1 cellular context compared by ENCODE assay signal in genomic region chr20:63896136-63896890, GRCh38.
TF ChIP-seq lines count a peak whose summit lies in the region.

No MANE protein-coding gene starts in this region.

TF ChIP-seq in HepG2, 621 proteins besides CTCF, POLR2A, EP300 and RAD21 (continued from another document and continues in another):
- TF ChIP-seq ZNF766 (CRISPR knock-in tag; IDR thresholded peaks at IDR 0.05; ENCODE audit: borderline replicate concordance) (peak; percentile 24; the same call in 1 of the 2 replicates), ZBTB4 (CRISPR knock-in tag; IDR thresholded peaks at IDR 0.05; ENCODE audit: borderline replicate concordance) (no peak), ZBTB43 (CRISPR knock-in tag; conservative IDR thresholded peaks at IDR 0.05) (no peak; the same call in 1 of the 2 replicates), NFE2L2 (IDR thresholded peaks at IDR 0.05; ENCODE audit: low read length) (0 out of 2 replicates have a peak, but pooled peaks have one; percentile 10), RBAK (CRISPR knock-in tag; IDR thresholded peaks at IDR 0.05) (no peak), NR1H2 (CRISPR knock-in tag; IDR thresholded peaks at IDR 0.05; ENCODE audit: borderline replicate concordance, low read depth) (0 out of 2 replicates have a peak, but pooled peaks have one; percentile 10), BCL6 (CRISPR knock-in tag; IDR thresholded peaks at IDR 0.05) (peak; percentile 76), ZNF253 (CRISPR knock-in tag; IDR thresholded peaks at IDR 0.05; ENCODE audit: borderline replicate concordance) (no peak), TFDP2 (CRISPR knock-in tag; IDR thresholded peaks at IDR 0.05) (peak; percentile 41; the same call in 1 of the 2 replicates), ZFY (CRISPR knock-in tag; IDR thresholded peaks at IDR 0.05) (peak; percentile 79), RFXANK (CRISPR knock-in tag; IDR thresholded peaks at IDR 0.05) (0 out of 2 replicates have a peak, but pooled peaks have one; percentile 44), ZFP37 (CRISPR knock-in tag; IDR thresholded peaks at IDR 0.05; ENCODE audit: borderline replicate concordance) (0 out of 2 replicates have a peak, but pooled peaks have one; percentile 60), ZNF556 (CRISPR knock-in tag; IDR thresholded peaks at IDR 0.05; ENCODE audit: borderline replicate concordance) (peak; percentile 70), CBX2 (IDR thresholded peaks at IDR 0.05; ENCODE audit: low read depth, low read length) (no peak), CBX2 (CRISPR knock-in tag; IDR thresholded peaks at IDR 0.05; ENCODE audit: low read depth) (no peak), FOXJ3 (CRISPR knock-in tag; IDR thresholded peaks at IDR 0.05; ENCODE audit: borderline replicate concordance) (peak; percentile 52; the same call in 1 of the 2 replicates), THYN1 (CRISPR knock-in tag; IDR thresholded peaks at IDR 0.05; ENCODE audit: borderline replicate concordance, low read depth) (0 out of 2 replicates have a peak, but pooled peaks have one; percentile 80), MXD1 (CRISPR knock-in tag; IDR thresholded peaks at IDR 0.05) (no peak; the same call in 1 of the 2 replicates), SIX4 (CRISPR knock-in tag; IDR thresholded peaks at IDR 0.05) (peak; percentile 9; the same call in 1 of the 2 replicates), CENPT (CRISPR knock-in tag; IDR thresholded peaks at IDR 0.05; ENCODE audit: low read depth) (no peak), ARID4A (CRISPR knock-in tag; IDR thresholded peaks at IDR 0.05; ENCODE audit: borderline replicate concordance) (peak; percentile 96), AGO2 (optimal IDR thresholded peaks at IDR 0.05; ENCODE audit: low read depth, low read length) (no peak), ZNF367 (CRISPR knock-in tag; IDR thresholded peaks at IDR 0.05; ENCODE audit: borderline replicate concordance) (no peak), PRDM15 (CRISPR knock-in tag; IDR thresholded peaks at IDR 0.05) (peak; percentile 41; the same call in 1 of the 2 replicates), GRHL1 (CRISPR knock-in tag; conservative IDR thresholded peaks at IDR 0.05) (no peak), KLF6 (CRISPR knock-in tag; IDR thresholded peaks at IDR 0.05) (no peak; the same call in 1 of the 2 replicates), TERF1 (CRISPR knock-in tag; IDR thresholded peaks at IDR 0.05) (no peak), ZSCAN25 (CRISPR knock-in tag; IDR thresholded peaks at IDR 0.05) (peak; percentile 30; the same call in 1 of the 2 replicates), ZNF276 (CRISPR knock-in tag; IDR thresholded peaks at IDR 0.05; ENCODE audit: low read depth) (peak; percentile 59; the same call in 1 of the 2 replicates), HDAC2 (CRISPR knock-in tag; IDR thresholded peaks at IDR 0.05) (peak; percentile 76), HNF1B (CRISPR knock-in tag; IDR thresholded peaks at IDR 0.05) (0 out of 2 replicates have a peak, but pooled peaks have one; percentile 40), REL (CRISPR knock-in tag; conservative IDR thresholded peaks at IDR 0.05) (no peak; the same call in 1 of the 2 replicates), RXRA (CRISPR knock-in tag; IDR thresholded peaks at IDR 0.05) (0 out of 2 replicates have a peak, but pooled peaks have one; percentile 48), HNRNPLL (IDR thresholded peaks at IDR 0.05; ENCODE audit: low read depth, low read length, poor library complexity, severe bottlenecking) (peak; percentile 22), ZNF12 (CRISPR knock-in tag; IDR thresholded peaks at IDR 0.05) (0 out of 2 replicates have a peak, but pooled peaks have one; percentile 54), RFX5 (IDR thresholded peaks at IDR 0.05; ENCODE audit: low read depth, low read length) (no peak)
